1 cellular context compared by ENCODE assay signal in genomic region chr7:79130715-79131114, GRCh38.
TF ChIP-seq lines count a peak whose summit lies in the region.

No MANE protein-coding gene starts in this region.

TF ChIP-seq in HepG2, 621 proteins besides CTCF, POLR2A, EP300 and RAD21 (continued from another document):
- TF ChIP-seq AHDC1 (CRISPR knock-in tag; IDR thresholded peaks at IDR 0.05; ENCODE audit: borderline replicate concordance) (no peak), ZNF337 (CRISPR knock-in tag; IDR thresholded peaks at IDR 0.05; ENCODE audit: borderline replicate concordance, low read depth) (no peak), AFF4 (CRISPR knock-in tag; IDR thresholded peaks at IDR 0.05) (no peak), ZNF768 (CRISPR knock-in tag; IDR thresholded peaks at IDR 0.05) (no peak), TRAFD1 (CRISPR knock-in tag; IDR thresholded peaks at IDR 0.05; ENCODE audit: borderline replicate concordance) (no peak), ZNF253 (CRISPR knock-in tag; IDR thresholded peaks at IDR 0.05; ENCODE audit: borderline replicate concordance) (no peak), ZNF24 (IDR thresholded peaks at IDR 0.05) (peak; percentile 74)
